ENCODE assay signal across 20 cellular contexts in the genomic region with DNA sequence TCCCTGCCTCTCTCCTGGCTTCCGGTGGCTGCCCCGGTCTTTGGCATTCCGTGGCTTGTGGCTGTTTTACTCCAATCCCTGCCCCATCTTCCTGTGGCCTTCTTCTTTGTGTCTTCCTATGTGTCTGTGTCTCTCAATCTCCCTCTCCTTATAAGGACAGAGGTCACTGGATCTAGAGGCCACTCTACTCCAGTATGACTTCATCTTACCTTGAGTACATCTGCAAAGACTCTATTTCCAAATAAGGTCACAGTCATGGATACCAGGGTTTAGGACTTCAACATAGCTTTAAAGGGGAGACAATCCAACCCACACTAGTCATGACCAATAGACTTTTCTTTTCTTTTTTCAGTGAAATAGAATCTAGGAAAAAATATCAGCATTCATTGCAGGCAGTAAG.
"Had no signal": no experiment of that assay in that cellular context is flagged by ENCODE, and none has a peak within 500 bp of the region (broad histone marks: within the 10 kb centered on the region; RNA-seq: fewer than 3 reads in every experiment).

No MANE protein-coding gene starts in this region.

- H3K27ac Mint-ChIP-seq: activated CD4-positive, alpha-beta memory T cell treated with anti-CD3 and anti-CD28 coated beads, Interleukin-2, amount 10 ng/mL, durations not matched to agents 7 days and 5 days; natural killer cell treated with Interleukin-12 subunit alpha and Interleukin-12 subunit beta and Interleukin-15 and Interleukin-18, amount 100 ng/mL, for 72 hours; stimulated activated naive B cell treated with anti-CD40 and anti-IgM and Interleukin-4, amounts not matched to agents 10 μg/mL and 1 μg/mL and 100 μg/mL, for 72 hours had no signal

- H3K27ac ChIP-seq: ascending aorta, coronary artery, hepatocyte, prostate gland, right lobe of liver, spleen, tibial nerve had no signal

- FAIRE-seq: endothelial cell of umbilical vein had no signal

- H3K4me3 Mint-ChIP-seq: activated CD4-positive, alpha-beta memory T cell treated with anti-CD3 and anti-CD28 coated beads, Interleukin-2, amount 10 ng/mL, durations not matched to agents 7 days and 5 days; natural killer cell treated with Interleukin-12 subunit alpha and Interleukin-12 subunit beta and Interleukin-15 and Interleukin-18, amount 100 ng/mL, for 72 hours; stimulated activated naive B cell treated with anti-CD40 and anti-IgM and Interleukin-4, amounts not matched to agents 10 μg/mL and 1 μg/mL and 100 μg/mL, for 72 hours had no signal

- H3K4me1 Mint-ChIP-seq: activated CD4-positive, alpha-beta memory T cell treated with anti-CD3 and anti-CD28 coated beads, Interleukin-2, amount 10 ng/mL, durations not matched to agents 7 days and 5 days had no signal

- H3K4me3 ChIP-seq: ascending aorta, coronary artery, hepatocyte, lung, mucosa of descending colon, prostate gland, right lobe of liver, spleen, tibial nerve had no signal

- H3K36me3 Mint-ChIP-seq: natural killer cell treated with Interleukin-12 subunit alpha and Interleukin-12 subunit beta and Interleukin-15 and Interleukin-18, amount 100 ng/mL, for 72 hours; stimulated activated naive B cell treated with anti-CD40 and anti-IgM and Interleukin-4, amounts not matched to agents 10 μg/mL and 1 μg/mL and 100 μg/mL, for 72 hours had no signal

- H3K9me3 ChIP-seq: ascending aorta, mucosa of descending colon, prostate gland, right lobe of liver, spleen, tibial nerve had no signal

- H3K79me2 ChIP-seq: hepatocyte had no signal

- H3K27me3 ChIP-seq: ascending aorta, hepatocyte, right lobe of liver, spleen, tibial nerve had no signal

- H3K27me3 Mint-ChIP-seq: activated CD4-positive, alpha-beta memory T cell treated with anti-CD3 and anti-CD28 coated beads, Interleukin-2, amount 10 ng/mL, durations not matched to agents 7 days and 5 days; stimulated activated naive B cell treated with anti-CD40 and anti-IgM and Interleukin-4, amounts not matched to agents 10 μg/mL and 1 μg/mL and 100 μg/mL, for 72 hours had no signal

- H2AFZ ChIP-seq: hepatocyte had no signal

- H3K4me2 ChIP-seq: hepatocyte had no signal

- DNase-seq: activated CD4-positive, alpha-beta memory T cell treated with anti-CD3 and anti-CD28 coated beads, Interleukin-2, amount 10 ng/mL, durations not matched to agents 7 days and 5 days; activated gamma-delta T cell treated with Interleukin-2 at 50 U/mL for 16 hours; activated T-cell treated with anti-CD3 and anti-CD28 coated beads, Interleukin-2, amount 50 U/mL, for 48 hours; effector CD4-positive, alpha-beta T cell; left cardiac atrium; mucosa of descending colon; occipital lobe; right lobe of liver; spleen; stimulated activated CD4-positive, alpha-beta T cell treated with anti-CD3 and anti-CD28 coated beads, Interleukin-2, amount 100 ng/mL, for 24 hours; stimulated activated naive B cell treated with anti-CD40 and anti-IgM and Interleukin-4, amounts not matched to agents 10 μg/mL and 1 μg/mL and 100 μg/mL, for 72 hours; T-helper 9 cell had no signal

- H3K4me1 ChIP-seq: ascending aorta, prostate gland, right lobe of liver, tibial nerve had no signal

- H3K36me3 ChIP-seq: prostate gland, right lobe of liver had no signal

- ATAC-seq: left cardiac atrium; mucosa of descending colon; natural killer cell treated with Interleukin-12 subunit alpha and Interleukin-12 subunit beta and Interleukin-15 and Interleukin-18, amount 100 ng/mL, for 72 hours; right lobe of liver; stimulated activated naive B cell treated with anti-CD40 and anti-IgM and Interleukin-4, amounts not matched to agents 10 μg/mL and 1 μg/mL and 100 μg/mL, for 72 hours had no signal

- H3K9me3 Mint-ChIP-seq: activated CD4-positive, alpha-beta memory T cell treated with anti-CD3 and anti-CD28 coated beads, Interleukin-2, amount 10 ng/mL, durations not matched to agents 7 days and 5 days; natural killer cell treated with Interleukin-12 subunit alpha and Interleukin-12 subunit beta and Interleukin-15 and Interleukin-18, amount 100 ng/mL, for 72 hours; stimulated activated naive B cell treated with anti-CD40 and anti-IgM and Interleukin-4, amounts not matched to agents 10 μg/mL and 1 μg/mL and 100 μg/mL, for 72 hours had no signal
